In the genomic region with DNA sequence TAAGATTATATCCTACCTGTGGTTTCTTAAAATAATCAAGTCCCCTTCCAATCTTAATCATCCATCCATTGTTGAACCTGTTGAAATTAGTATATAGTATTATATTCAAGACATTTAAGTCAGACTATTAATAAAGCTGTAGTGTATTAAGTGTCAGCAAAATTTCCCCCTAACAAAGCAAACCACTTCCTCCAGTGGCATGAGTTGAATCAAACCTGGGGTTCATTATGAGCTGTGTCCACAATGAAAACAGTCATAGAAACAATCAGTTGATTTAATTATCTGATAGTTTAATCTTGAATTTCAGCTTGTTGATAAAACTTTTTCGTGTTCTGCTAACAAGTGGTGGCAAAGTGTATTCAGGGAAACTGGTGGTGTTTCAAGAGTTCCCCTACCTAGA, we compare ENCODE assay signal across 27 cellular contexts. TPM values are rescaled to one million over a fixed set of nuclear protein-coding genes. Genes with fewer than 3 reads are reported as not detected.
A peak's percentile ranks its signal among the peaks of the same experiment; 100 is the strongest.
DNase-seq lines count a peak whose midpoint lies in the region; ATAC-seq and FAIRE-seq lines count a peak whose summit lies in the region.
"Had no signal": no experiment of that assay in that cellular context is flagged by ENCODE, and none has a peak within 500 bp of the region (broad histone marks: within the 10 kb centered on the region; RNA-seq: fewer than 3 reads in every experiment).

No MANE protein-coding gene starts in this region.

- no peak overlapping the region for H3K4me3 Mint-ChIP-seq in activated CD8-positive, alpha-beta memory T cell treated with anti-CD3 and anti-CD28 coated beads, Interleukin-2, amount 10 ng/mL, durations not matched to agents 7 days and 5 days
- H3K4me3 Mint-ChIP-seq in activated T-helper 17 cell treated with anti-CD3 and anti-CD28 coated beads, Interleukin-2, amount 50 U/mL, for 72 hours = no peak overlapping the region
- no peak overlapping the region for H3K4me3 Mint-ChIP-seq in stimulated activated naive B cell treated with anti-CD40 and anti-IgM and Interleukin-4, amounts not matched to agents 10 μg/mL and 1 μg/mL and 100 μg/mL, for 72 hours
- H3K4me3 Mint-ChIP-seq: activated B cell treated with CpG ODN at 0.5 μM for 24 hours; dendritic cell treated with granulocyte-macrophage colony-stimulating factor and Interleukin-4, amounts not matched to agents 40 ng/mL and 50 ng/mL, for 4 days; neural progenitor cell had no signal

- no peak overlapping the region for H4K91ac ChIP-seq in mesenchymal stem cell (ENCODE audit: low read length)

- no peak overlapping the region for H3K4ac ChIP-seq in mesenchymal stem cell (ENCODE audit: low read depth in 1 of 2, low read length in 2 of 2)

- 100% methylated on average over 1 of the region's 1 CpG for WGBS in mesenchymal stem cell

- H3K9ac ChIP-seq in mesenchymal stem cell (ENCODE audit: low read length) = no peak overlapping the region
- H3K9ac ChIP-seq: neural progenitor cell had no signal

- H3K79me1 ChIP-seq in mesenchymal stem cell (replicated peaks; ENCODE audit: low read length, poor library complexity, severe bottlenecking) = peaks cover 10% of the 10 kb centered on the region

- no peak overlapping the region for H4K8ac ChIP-seq in mesenchymal stem cell (ENCODE audit: low read length)

- no peak overlapping the region for H3K4me2 ChIP-seq in mesenchymal stem cell (ENCODE audit: low read length, poor library complexity, severe bottlenecking)
- H3K4me2 ChIP-seq: neural progenitor cell had no signal

- H2BK15ac ChIP-seq in mesenchymal stem cell (ENCODE audit: low read depth, poor library complexity, severe bottlenecking) = no peak overlapping the region

- H2BK12ac ChIP-seq in mesenchymal stem cell (ENCODE audit: low read length in 2 of 2) = no peak overlapping the region

- no peaks in the 10 kb centered on the region for H3K9me3 Mint-ChIP-seq in activated CD8-positive, alpha-beta memory T cell treated with anti-CD3 and anti-CD28 coated beads, Interleukin-2, amount 10 ng/mL, durations not matched to agents 7 days and 5 days (ENCODE audit: low read depth)
- H3K9me3 Mint-ChIP-seq in activated T-helper 17 cell treated with anti-CD3 and anti-CD28 coated beads, Interleukin-2, amount 50 U/mL, for 72 hours = no peaks in the 10 kb centered on the region
- no peaks in the 10 kb centered on the region for H3K9me3 Mint-ChIP-seq in stimulated activated naive B cell treated with anti-CD40 and anti-IgM and Interleukin-4, amounts not matched to agents 10 μg/mL and 1 μg/mL and 100 μg/mL, for 72 hours
- H3K9me3 Mint-ChIP-seq: activated B cell treated with CpG ODN at 0.5 μM for 24 hours; dendritic cell treated with granulocyte-macrophage colony-stimulating factor and Interleukin-4, amounts not matched to agents 40 ng/mL and 50 ng/mL, for 4 days; neural progenitor cell had no signal

- H3K4me3 ChIP-seq in mesenchymal stem cell (ENCODE audit: insufficient read depth in 1 of 2, low read depth in 1 of 2, low read length in 2 of 2) = no peak overlapping the region
- H3K4me3 ChIP-seq: body of pancreas, neural progenitor cell, pancreas, skin epidermis, uterus had no signal

- peak; percentile 49 for FAIRE-seq in GM19239 (lab: Jason Lieb, UNC)
- FAIRE-seq: GM12892, H1 had no signal

- no peak overlapping the region for H3K27ac ChIP-seq in mesenchymal stem cell (ENCODE audit: low read length, poor library complexity, severe bottlenecking)
- H3K27ac ChIP-seq: body of pancreas, neural progenitor cell, pancreas, skin epidermis, uterus had no signal

- H3K27ac Mint-ChIP-seq in activated CD8-positive, alpha-beta memory T cell treated with anti-CD3 and anti-CD28 coated beads, Interleukin-2, amount 10 ng/mL, durations not matched to agents 7 days and 5 days = peak overlapping the region; percentile 40
- H3K27ac Mint-ChIP-seq in activated T-helper 17 cell treated with anti-CD3 and anti-CD28 coated beads, Interleukin-2, amount 50 U/mL, for 72 hours = peak overlapping the region; percentile 46
- H3K27ac Mint-ChIP-seq in stimulated activated naive B cell treated with anti-CD40 and anti-IgM and Interleukin-4, amounts not matched to agents 10 μg/mL and 1 μg/mL and 100 μg/mL, for 72 hours = no peak overlapping the region
- H3K27ac Mint-ChIP-seq: activated B cell treated with CpG ODN at 0.5 μM for 24 hours; dendritic cell treated with granulocyte-macrophage colony-stimulating factor and Interleukin-4, amounts not matched to agents 40 ng/mL and 50 ng/mL, for 4 days; neural progenitor cell had no signal

- peaks cover 52% of the 10 kb centered on the region for H3K36me3 Mint-ChIP-seq in activated CD8-positive, alpha-beta memory T cell treated with anti-CD3 and anti-CD28 coated beads, Interleukin-2, amount 10 ng/mL, durations not matched to agents 7 days and 5 days
- peaks cover 99% of the 10 kb centered on the region for H3K36me3 Mint-ChIP-seq in activated T-helper 17 cell treated with anti-CD3 and anti-CD28 coated beads, Interleukin-2, amount 50 U/mL, for 72 hours (ENCODE audit: low read depth)
- H3K36me3 Mint-ChIP-seq in stimulated activated naive B cell treated with anti-CD40 and anti-IgM and Interleukin-4, amounts not matched to agents 10 μg/mL and 1 μg/mL and 100 μg/mL, for 72 hours = peaks cover 17 to 48% of the 10 kb centered on the region in 2 donors
- H3K36me3 Mint-ChIP-seq: neural progenitor cell had no signal

- DNase-seq in activated CD8-positive, alpha-beta memory T cell treated with anti-CD3 and anti-CD28 coated beads, Interleukin-2, amount 10 ng/mL, durations not matched to agents 7 days and 5 days = no peak
- DNase-seq in activated CD8-positive, alpha-beta memory T cell treated with anti-CD3 and anti-CD28 coated beads, Interleukin-2, amount 50 U/mL, for 4 hours = no peak
- DNase-seq in GM19239 (ENCODE audit: insufficient read length, low spot score) (no peak), mesenchymal stem cell (no peak), KG1 (lab: John Stamatoyannopoulos, UW) (no peak), HuH-7 (ENCODE audit: low spot score) (no peak)
- DNase-seq in stimulated activated naive B cell treated with anti-CD40 and anti-IgM and Interleukin-4, amounts not matched to agents 10 μg/mL and 1 μg/mL and 100 μg/mL, for 72 hours = no peak
- DNase-seq: activated B cell treated with CpG ODN at 0.5 μM for 24 hours; activated gamma-delta T cell; body of pancreas; head of caudate nucleus; NCI-H1930; NCI-H524; NK-92 treated with Interleukin-12 subunit alpha and Interleukin-12 subunit beta, amount 100 ng/mL, for 24 hours; pancreas; retina; stimulated activated naive CD4-positive, alpha-beta T cell treated with Interleukin-2 at 50 U/mL for 16 hours; uterus had no signal

- H3K4me1 Mint-ChIP-seq in activated CD8-positive, alpha-beta memory T cell treated with anti-CD3 and anti-CD28 coated beads, Interleukin-2, amount 10 ng/mL, durations not matched to agents 7 days and 5 days = peaks cover 22% of the 10 kb centered on the region
- H3K4me1 Mint-ChIP-seq in activated T-helper 17 cell treated with anti-CD3 and anti-CD28 coated beads, Interleukin-2, amount 50 U/mL, for 72 hours = peaks cover 10% of the 10 kb centered on the region
- H3K4me1 Mint-ChIP-seq in stimulated activated naive B cell treated with anti-CD40 and anti-IgM and Interleukin-4, amounts not matched to agents 10 μg/mL and 1 μg/mL and 100 μg/mL, for 72 hours = peaks cover 7 to 13% of the 10 kb centered on the region in 2 donors
- H3K4me1 Mint-ChIP-seq: activated B cell treated with CpG ODN at 0.5 μM for 24 hours, neural progenitor cell had no signal

- H3K36me3 ChIP-seq in mesenchymal stem cell (ENCODE audit: control insufficient read depth in 1 of 2, insufficient read depth in 2 of 2, low read depth in 1 of 2, low read length in 2 of 2) = peaks cover 8 to 80% of the 10 kb centered on the region in 2 experiments

- no peak overlapping the region for H2BK5ac ChIP-seq in mesenchymal stem cell (ENCODE audit: low read depth, low read length, poor library complexity, severe bottlenecking)

- peak; percentile 68 for ATAC-seq in activated CD8-positive, alpha-beta memory T cell treated with anti-CD3 and anti-CD28 coated beads, Interleukin-2, amount 10 ng/mL, durations not matched to agents 7 days and 5 days
- peak; percentile 45 for ATAC-seq in activated T-helper 17 cell treated with anti-CD3 and anti-CD28 coated beads, Interleukin-2, amount 50 U/mL, for 72 hours (replicated peaks)
- peak; percentile 48 to 68 for ATAC-seq in stimulated activated naive B cell treated with anti-CD40 and anti-IgM and Interleukin-4, amounts not matched to agents 10 μg/mL and 1 μg/mL and 100 μg/mL, for 72 hours (replicated peaks)
- ATAC-seq: body of pancreas, esophagus mucosa, left lobe of liver, pancreas had no signal

- H2AK5ac ChIP-seq in mesenchymal stem cell (ENCODE audit: low read length, severe bottlenecking) = no peak overlapping the region

- CTCF ChIA-PET in activated CD8-positive, alpha-beta memory T cell treated with anti-CD3 and anti-CD28 coated beads, Interleukin-2, amount 10 ng/mL, durations not matched to agents 7 days and 5 days (lab: Charles Lee) = interaction anchor here (0.9 to 2.2 kb wide), 4 partner anchors 9 to 320 kb away, joined by 3 to 10 read pairs (median 3); a partner anchor contains a TSS

- H3K27me3 ChIP-seq in mesenchymal stem cell (ENCODE audit: control insufficient read depth in 1 of 2, insufficient read depth in 1 of 2, low read length in 2 of 2) = no peaks in the 10 kb centered on the region
- H3K27me3 ChIP-seq: body of pancreas, neural progenitor cell, pancreas, uterus had no signal

- no peak overlapping the region for H2AFZ ChIP-seq in mesenchymal stem cell (ENCODE audit: low read depth, low read length)
- H2AFZ ChIP-seq: neural progenitor cell had no signal

- H3K23ac ChIP-seq in mesenchymal stem cell (ENCODE audit: low read length in 2 of 2) = no peak overlapping the region

- H2BK120ac ChIP-seq in mesenchymal stem cell (ENCODE audit: low read depth, low read length) = no peak overlapping the region

- no peaks in the 10 kb centered on the region for H3K4me1 ChIP-seq in mesenchymal stem cell (ENCODE audit: control insufficient read depth, insufficient read depth, low read depth, low read length)
- H3K4me1 ChIP-seq: body of pancreas, neural progenitor cell, pancreas, uterus had no signal

- H3K9me3 ChIP-seq in mesenchymal stem cell (ENCODE audit: control insufficient read depth, low read length) = no peaks in the 10 kb centered on the region
- H3K9me3 ChIP-seq: body of pancreas, pancreas, uterus had no signal

- H3K18ac ChIP-seq in mesenchymal stem cell (ENCODE audit: low read depth in 1 of 2, low read length in 2 of 2) = no peak overlapping the region

- no peak overlapping the region for H3K14ac ChIP-seq in mesenchymal stem cell (ENCODE audit: low read length in 2 of 2)

- H3K27me3 Mint-ChIP-seq in activated CD8-positive, alpha-beta memory T cell treated with anti-CD3 and anti-CD28 coated beads, Interleukin-2, amount 10 ng/mL, durations not matched to agents 7 days and 5 days = no peaks in the 10 kb centered on the region
- H3K27me3 Mint-ChIP-seq in activated T-helper 17 cell treated with anti-CD3 and anti-CD28 coated beads, Interleukin-2, amount 50 U/mL, for 72 hours = no peaks in the 10 kb centered on the region
- H3K27me3 Mint-ChIP-seq in stimulated activated naive B cell treated with anti-CD40 and anti-IgM and Interleukin-4, amounts not matched to agents 10 μg/mL and 1 μg/mL and 100 μg/mL, for 72 hours = no peaks in the 10 kb centered on the region
- H3K27me3 Mint-ChIP-seq: activated B cell treated with CpG ODN at 0.5 μM for 24 hours; dendritic cell treated with granulocyte-macrophage colony-stimulating factor and Interleukin-4, amounts not matched to agents 40 ng/mL and 50 ng/mL, for 4 days had no signal

RNA-seq across cellular contexts. Expression of a gene that starts 11.3 kb away (rescaled TPM):
- 10 to 100 TPM; 57.4 to 63.1 TPM for total RNA-seq in activated CD8-positive, alpha-beta memory T cell treated with anti-CD3 and anti-CD28 coated beads, Interleukin-2, amount 10 ng/mL, durations not matched to agents 7 days and 5 days
- 10 to 100 TPM; 68.7 to 71.5 TPM for total RNA-seq in activated T-helper 17 cell treated with anti-CD3 and anti-CD28 coated beads, Interleukin-2, amount 50 U/mL, for 72 hours
- 51.7 TPM for polyA plus RNA-seq in mesenchymal stem cell (2013, experiment 1 of 2)
- polyA plus RNA-seq in mesenchymal stem cell (2013, experiment 2 of 2) = 50.2 TPM

RNA-seq across cellular contexts. Expression of a gene that starts 11.4 kb away (rescaled TPM):
- 10 to 100 TPM; 24.4 to 26.2 TPM for total RNA-seq in activated CD8-positive, alpha-beta memory T cell treated with anti-CD3 and anti-CD28 coated beads, Interleukin-2, amount 10 ng/mL, durations not matched to agents 7 days and 5 days
- total RNA-seq in activated T-helper 17 cell treated with anti-CD3 and anti-CD28 coated beads, Interleukin-2, amount 50 U/mL, for 72 hours = 10 to 100 TPM; 25.7 to 26.0 TPM
- polyA plus RNA-seq in mesenchymal stem cell (2013, experiment 1 of 2) = 28.8 TPM
- 28.2 TPM for polyA plus RNA-seq in mesenchymal stem cell (2013, experiment 2 of 2)

RNA-seq across cellular contexts. Expression of a gene that starts 14.8 kb away (rescaled TPM):
- total RNA-seq in activated CD8-positive, alpha-beta memory T cell treated with anti-CD3 and anti-CD28 coated beads, Interleukin-2, amount 10 ng/mL, durations not matched to agents 7 days and 5 days = 1 to 10 TPM; 5.3 to 7.2 TPM
- total RNA-seq in activated T-helper 17 cell treated with anti-CD3 and anti-CD28 coated beads, Interleukin-2, amount 50 U/mL, for 72 hours = 1 to 10 TPM; 3.3 to 5.5 TPM
- 4.5 TPM for polyA plus RNA-seq in mesenchymal stem cell (2013, experiment 1 of 2)
- polyA plus RNA-seq in mesenchymal stem cell (2013, experiment 2 of 2) = 4.2 TPM

RNA-seq across cellular contexts. Expression of a gene that starts 14.8 kb away (rescaled TPM):
- 1 to 10 TPM; 5.0 to 7.2 TPM for total RNA-seq in activated CD8-positive, alpha-beta memory T cell treated with anti-CD3 and anti-CD28 coated beads, Interleukin-2, amount 10 ng/mL, durations not matched to agents 7 days and 5 days
- total RNA-seq in activated T-helper 17 cell treated with anti-CD3 and anti-CD28 coated beads, Interleukin-2, amount 50 U/mL, for 72 hours = 1 to 10 TPM; 3.5 to 9.8 TPM
- polyA plus RNA-seq in mesenchymal stem cell (2013, experiment 1 of 2) = 2.4 TPM
- polyA plus RNA-seq in mesenchymal stem cell (2013, experiment 2 of 2) = 2.2 TPM

RNA-seq across cellular contexts. Expression of a gene that starts 28.0 kb away (rescaled TPM):
- under 1 TPM; 0.47 to 0.58 TPM for total RNA-seq in activated CD8-positive, alpha-beta memory T cell treated with anti-CD3 and anti-CD28 coated beads, Interleukin-2, amount 10 ng/mL, durations not matched to agents 7 days and 5 days
- total RNA-seq in activated T-helper 17 cell treated with anti-CD3 and anti-CD28 coated beads, Interleukin-2, amount 50 U/mL, for 72 hours = 1 to 10 TPM; 1.9 TPM
- polyA plus RNA-seq in mesenchymal stem cell (2013, experiment 1 of 2) = 0.12 TPM
- polyA plus RNA-seq in mesenchymal stem cell (2013, experiment 2 of 2) = 0.10 TPM
- total RNA-seq: fibroblast of villous mesenchyme had no signal
